Comparison of ENCODE assay signal across 8 cellular contexts in genomic region chr20:1392443-1392692, GRCh38. TPM values are rescaled to one million over a fixed set of nuclear protein-coding genes. Genes with fewer than 3 reads are reported as not detected.
DNase-seq lines count a peak whose midpoint lies in the region; ATAC-seq and TF ChIP-seq lines count a peak whose summit lies in the region.

No MANE protein-coding gene starts in this region.

- ATAC-seq in activated T-cell treated with anti-CD3 and anti-CD28 coated beads, Interleukin-2, amount 50 U/mL, for 4 hours: peak; percentile 16 to 18
- ATAC-seq in GM18870 (IDR thresholded peaks at IDR 0.05; ENCODE audit: unreplicated experiment) (no peak), HG03571 (IDR thresholded peaks at IDR 0.05; ENCODE audit: unreplicated experiment) (no peak)

- H3K36me3 Mint-ChIP-seq in activated T-cell treated with anti-CD3 and anti-CD28 coated beads, Interleukin-2, amount 50 U/mL, for 4 hours (ENCODE audit: insufficient read depth): peaks cover 12% of the 10 kb centered on the region
- H3K36me3 Mint-ChIP-seq in neural crest cell (ENCODE audit: low read depth): no peaks in the 10 kb centered on the region

- H3K4me3 Mint-ChIP-seq in activated T-cell treated with anti-CD3 and anti-CD28 coated beads, Interleukin-2, amount 50 U/mL, for 4 hours: peak overlapping the region; percentile 93
- H3K4me3 Mint-ChIP-seq in neural crest cell: peak overlapping the region; percentile 96

- H3K4me1 Mint-ChIP-seq in activated T-cell treated with anti-CD3 and anti-CD28 coated beads, Interleukin-2, amount 50 U/mL, for 4 hours (ENCODE audit: low read depth): peaks cover 62% of the 10 kb centered on the region
- H3K4me1 Mint-ChIP-seq in neural crest cell: peaks cover 50% of the 10 kb centered on the region

- H3K4me3 ChIP-seq in NB4 (ENCODE audit: low read depth, low read length): peak overlapping the region; percentile 84
- H3K4me3 ChIP-seq in effector memory CD4-positive, alpha-beta T cell (ENCODE audit: insufficient read depth, low read depth, low read length, poor library complexity, severe bottlenecking): peak overlapping the region; percentile 69

- H3K27me3 Mint-ChIP-seq in activated T-cell treated with anti-CD3 and anti-CD28 coated beads, Interleukin-2, amount 50 U/mL, for 4 hours (ENCODE audit: low read depth): peaks cover 4% of the 10 kb centered on the region
- peaks cover 45% of the 10 kb centered on the region for H3K27me3 Mint-ChIP-seq in neural crest cell (ENCODE audit: low read depth)

- no peak for TF ChIP-seq CTCF in NB4 (IDR thresholded peaks at IDR 0.05; ENCODE audit: low read depth, low read length)
- no peak for TF ChIP-seq CTCF in neural crest cell (conservative IDR thresholded peaks at IDR 0.05)

- TF ChIP-seq POLR2A in NB4 (IDR thresholded peaks at IDR 0.05; ENCODE audit: extremely low read depth, insufficient read length): no peak

- peak overlapping the region; percentile 70 for H3K27ac ChIP-seq in effector memory CD4-positive, alpha-beta T cell (ENCODE audit: insufficient read depth, low read length, poor library complexity, severe bottlenecking)

- no peak for DNase-seq in activated T-cell treated with anti-CD3 and anti-CD28 coated beads, Interleukin-2, amount 50 U/mL, for 4 hours
- DNase-seq in activated T-cell treated with anti-CD3 and anti-CD28 coated beads, Interleukin-2, amount 50 U/mL, for 1 hour: no peak
- peak; percentile 49 for DNase-seq in NB4 (ENCODE audit: low read depth)
- DNase-seq in effector memory CD4-positive, alpha-beta T cell: no peak
- no peak for DNase-seq in neural crest cell (ENCODE audit: low read depth, low spot score)
- DNase-seq in iPS-NIHi7 (ENCODE audit: extremely low spot score): no peak

- H3K9me3 Mint-ChIP-seq in activated T-cell treated with anti-CD3 and anti-CD28 coated beads, Interleukin-2, amount 50 U/mL, for 4 hours: peaks cover 3% of the 10 kb centered on the region
- no peaks in the 10 kb centered on the region for H3K9me3 Mint-ChIP-seq in neural crest cell

- H3K27me3 ChIP-seq in effector memory CD4-positive, alpha-beta T cell (replicated peaks; ENCODE audit: control insufficient read depth, insufficient read depth, low read length, poor library complexity, severe bottlenecking): no peaks in the 10 kb centered on the region

- no peaks in the 10 kb centered on the region for H3K36me3 ChIP-seq in effector memory CD4-positive, alpha-beta T cell (ENCODE audit: control insufficient read depth, insufficient read depth, low read length)

- no peaks in the 10 kb centered on the region for H3K9me3 ChIP-seq in effector memory CD4-positive, alpha-beta T cell (ENCODE audit: control insufficient read depth, low read length)

- peaks cover 46% of the 10 kb centered on the region for H3K4me1 ChIP-seq in effector memory CD4-positive, alpha-beta T cell (ENCODE audit: control insufficient read depth, insufficient read depth, low read length, poor library complexity, severe bottlenecking)

- H3K27ac Mint-ChIP-seq in neural crest cell (ENCODE audit: unreplicated experiment): peak overlapping the region; percentile 37

RNA-seq across cellular contexts. Expression of gene FKBP1A, which starts 0.5 kb away (rescaled TPM):
- total RNA-seq in activated T-cell treated with anti-CD3 and anti-CD28 coated beads, Interleukin-2, amount 50 U/mL, for 4 hours: 100 to 1,000 TPM; 253 to 300 (median 258) TPM
- 176 and 185 TPM in 2 replicates for total RNA-seq in neural crest cell

Comparison
In these comparisons a context has a peak if more than half of its experiments do, and no peak if none do; other contexts are left out.
1. ATAC-seq: peak in activated T-cell treated with anti-CD3 and anti-CD28 coated beads, Interleukin-2, amount 50 U/mL, for 4 hours (2 of 2); none in GM18870 (single experiment) and HG03571 (single experiment).